Comparison of ENCODE assay signal across 10 cellular contexts in the genomic region with DNA sequence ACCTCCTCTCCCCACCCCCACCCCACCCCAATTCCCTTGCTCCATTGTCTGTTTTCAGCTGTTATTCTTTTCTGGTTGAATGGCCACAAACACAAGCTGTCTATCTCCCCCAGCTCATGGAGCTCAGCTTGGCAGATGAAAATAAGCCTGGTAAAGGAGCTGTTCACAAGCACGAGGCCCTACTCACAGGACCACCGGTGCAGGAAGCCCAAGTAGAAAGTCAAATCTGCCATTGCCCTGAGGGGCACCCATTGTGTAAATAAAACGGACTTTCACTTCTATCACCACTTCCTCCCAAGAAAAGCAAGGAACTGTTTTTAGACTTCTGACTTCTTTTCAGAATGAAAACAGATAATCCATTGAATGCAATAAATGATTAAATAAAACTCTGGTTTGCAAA. TPM values are rescaled to one million over a fixed set of nuclear protein-coding genes. Genes with fewer than 3 reads are reported as not detected.
A peak's percentile ranks its signal among the peaks of the same experiment; 100 is the strongest.
DNase-seq lines count a peak whose midpoint lies in the region; ATAC-seq lines count a peak whose summit lies in the region.
"Had no signal": no experiment of that assay in that cellular context is flagged by ENCODE, and none has a peak within 500 bp of the region (broad histone marks: within the 10 kb centered on the region; RNA-seq: fewer than 3 reads in every experiment).

No MANE protein-coding gene starts in this region.

- H4K20me1 ChIP-seq in BLaER1 treated with 17β-estradiol and CSF1 and Interleukin-3, amounts not matched to agents 10 nM and 100 nM = peaks cover 0 to 54% (median 0%) of the 10 kb centered on the region in 11 experiments; a peak in 3 of 22 replicates

- H3K4me1 ChIP-seq in BLaER1 treated with 17β-estradiol and CSF1 and Interleukin-3, amounts not matched to agents 10 nM and 100 nM = peaks cover 57 to 79% (median 62%) of the 10 kb centered on the region in 10 experiments

- H3K27me3 ChIP-seq in BLaER1 treated with 17β-estradiol and CSF1 and Interleukin-3, amounts not matched to agents 10 nM and 100 nM = no peaks in the 10 kb centered on the region

- peaks cover 0 to 40% (median 26%) of the 10 kb centered on the region in 11 experiments; a peak in 16 of 22 replicates for H3K9me3 ChIP-seq in BLaER1 treated with 17β-estradiol and CSF1 and Interleukin-3, amounts not matched to agents 10 nM and 100 nM (replicated peaks in 1 of 11)

- intact Hi-C loops in activated CD4-positive, alpha-beta memory T cell treated with anti-CD3 and anti-CD28 coated beads for 36 hours (cut with micrococcal nuclease) = loop anchor here (1.0 to 2.0 kb wide), 4 partner anchors 17 to 99 kb away; no protein-coding TSS in a partner anchor

- H3K27me3 Mint-ChIP-seq in activated CD4-positive, alpha-beta memory T cell treated with anti-CD3 and anti-CD28 coated beads for 36 hours = no peaks in the 10 kb centered on the region
- no peaks in the 10 kb centered on the region for H3K27me3 Mint-ChIP-seq in naive B cell

- H3K4me3 Mint-ChIP-seq in activated CD4-positive, alpha-beta memory T cell treated with anti-CD3 and anti-CD28 coated beads for 36 hours = peak overlapping the region; percentile 91
- peak overlapping the region; percentile 81 to 97 (median 90) for H3K4me3 Mint-ChIP-seq in naive B cell
- H3K4me3 Mint-ChIP-seq: GM23338 had no signal

- H3K9me3 Mint-ChIP-seq in activated CD4-positive, alpha-beta memory T cell treated with anti-CD3 and anti-CD28 coated beads for 36 hours = peaks cover 11% of the 10 kb centered on the region
- H3K9me3 Mint-ChIP-seq in naive B cell = no peaks in the 10 kb centered on the region
- H3K9me3 Mint-ChIP-seq: GM23338 had no signal

- peak overlapping the region in 9 of 10 experiments; percentile 16 to 80 (median 74); a peak in 13 of 20 replicates for H3K4me3 ChIP-seq in BLaER1 treated with 17β-estradiol and CSF1 and Interleukin-3, amounts not matched to agents 10 nM and 100 nM
- H3K4me3 ChIP-seq: GM23338 had no signal

- POLR2A ChIA-PET in activated CD4-positive, alpha-beta memory T cell treated with anti-CD3 and anti-CD28 coated beads for 36 hours (lab: Charles Lee) = interaction anchor here (4.9 to 6.0 kb wide), 2 partner anchors 9 to 12 kb away, joined by 41 to 63 read pairs; no protein-coding TSS in a partner anchor

- peak overlapping the region in 10 of 11 experiments; percentile 60 to 85 (median 76); a peak in 20 of 22 replicates for H3K27ac ChIP-seq in BLaER1 treated with 17β-estradiol and CSF1 and Interleukin-3, amounts not matched to agents 10 nM and 100 nM

- CTCF ChIA-PET in activated CD4-positive, alpha-beta memory T cell treated with anti-CD3 and anti-CD28 coated beads for 36 hours (lab: Charles Lee) = interaction anchor here (4.2 to 7.3 kb wide), 4 partner anchors 8 to 84 kb away, joined by 32 to 109 read pairs (median 65); partner anchors contain the start of gene RIPOR2

- peaks cover 84% of the 10 kb centered on the region for H3K4me1 Mint-ChIP-seq in activated CD4-positive, alpha-beta memory T cell treated with anti-CD3 and anti-CD28 coated beads for 36 hours (ENCODE audit: low read depth)
- H3K4me1 Mint-ChIP-seq in naive B cell = peaks cover 92 to 97% (median 94%) of the 10 kb centered on the region in 3 donors

- ATAC-seq in GM21786 (IDR thresholded peaks at IDR 0.05; ENCODE audit: unreplicated experiment) (peak; percentile 44), naive B cell (ENCODE audit: low read depth in 2 of 2) (peak; percentile 5 to 12), HG02981 (IDR thresholded peaks at IDR 0.05; ENCODE audit: unreplicated experiment) (no peak)
- ATAC-seq: GM23338 had no signal

- DNase-seq in activated CD4-positive, alpha-beta memory T cell treated with anti-CD3 and anti-CD28 coated beads for 36 hours = no peak
- DNase-seq in naive B cell (peak; percentile 40), HT-29 (ENCODE audit: low spot score) (no peak), NK-92 (lab: John Stamatoyannopoulos, UW; ENCODE audit: unreplicated experiment) (no peak)
- DNase-seq in stimulated activated CD4-positive, alpha-beta T cell treated with anti-CD3 and anti-CD28 coated beads, Interleukin-4, amount 100 ng/mL, for 1 hour = no peak

- peaks cover 0 to 47% (median 19%) of the 10 kb centered on the region in 11 experiments; a peak in 15 of 22 replicates for H3K36me3 ChIP-seq in BLaER1 treated with 17β-estradiol and CSF1 and Interleukin-3, amounts not matched to agents 10 nM and 100 nM

- H3K36me3 Mint-ChIP-seq in activated CD4-positive, alpha-beta memory T cell treated with anti-CD3 and anti-CD28 coated beads for 36 hours = peaks cover 31% of the 10 kb centered on the region
- H3K36me3 Mint-ChIP-seq in naive B cell = peaks cover 35 to 43% of the 10 kb centered on the region in 2 donors

- H3K4me2 ChIP-seq in BLaER1 treated with 17β-estradiol and CSF1 and Interleukin-3, amounts not matched to agents 10 nM and 100 nM = peak overlapping the region; percentile 92 to 99 (median 96)
- H3K4me2 ChIP-seq: GM23338 had no signal

- H3K9ac ChIP-seq in BLaER1 treated with 17β-estradiol and CSF1 and Interleukin-3, amounts not matched to agents 10 nM and 100 nM = peak overlapping the region in 10 of 11 experiments; percentile 5 to 89 (median 82); a peak in 18 of 22 replicates

- H3K27ac Mint-ChIP-seq in activated CD4-positive, alpha-beta memory T cell treated with anti-CD3 and anti-CD28 coated beads for 36 hours = peak overlapping the region; percentile 95
- peak overlapping the region; percentile 94 to 99 (median 98) for H3K27ac Mint-ChIP-seq in naive B cell
- H3K27ac Mint-ChIP-seq: GM23338 had no signal

RNA-seq across cellular contexts. Expression of gene RIPOR2, which starts 27.8 kb away (rescaled TPM):
- total RNA-seq in activated CD4-positive, alpha-beta memory T cell treated with anti-CD3 and anti-CD28 coated beads for 36 hours = 10 to 100 TPM; 64.5 to 68.7 TPM
- 100 to 1,000 TPM; 464 to 666 (median 484) TPM for polyA plus RNA-seq in naive B cell (ENCODE audit: low read depth in 6 of 6)
- 0.20 and 0.29 TPM in 2 replicates for total RNA-seq in HT-29 (2014; rRNA removed; shearing (Covaris generic))
- total RNA-seq: endothelial cell of umbilical vein had no signal

Comparison
In these comparisons a context has a peak if more than half of its experiments do, and no peak if none do; other contexts are left out.
1. RNA of gene RIPOR2, which starts 27.8 kb away (total RNA-seq): 64.5 to 68.7 TPM in activated CD4-positive, alpha-beta memory T cell treated with anti-CD3 and anti-CD28 coated beads for 36 hours; 0.20 to 0.29 TPM in HT-29; every median in the first group is over 10 times any median in the second.